14 cellular contexts compared by ENCODE assay signal in the genomic region with DNA sequence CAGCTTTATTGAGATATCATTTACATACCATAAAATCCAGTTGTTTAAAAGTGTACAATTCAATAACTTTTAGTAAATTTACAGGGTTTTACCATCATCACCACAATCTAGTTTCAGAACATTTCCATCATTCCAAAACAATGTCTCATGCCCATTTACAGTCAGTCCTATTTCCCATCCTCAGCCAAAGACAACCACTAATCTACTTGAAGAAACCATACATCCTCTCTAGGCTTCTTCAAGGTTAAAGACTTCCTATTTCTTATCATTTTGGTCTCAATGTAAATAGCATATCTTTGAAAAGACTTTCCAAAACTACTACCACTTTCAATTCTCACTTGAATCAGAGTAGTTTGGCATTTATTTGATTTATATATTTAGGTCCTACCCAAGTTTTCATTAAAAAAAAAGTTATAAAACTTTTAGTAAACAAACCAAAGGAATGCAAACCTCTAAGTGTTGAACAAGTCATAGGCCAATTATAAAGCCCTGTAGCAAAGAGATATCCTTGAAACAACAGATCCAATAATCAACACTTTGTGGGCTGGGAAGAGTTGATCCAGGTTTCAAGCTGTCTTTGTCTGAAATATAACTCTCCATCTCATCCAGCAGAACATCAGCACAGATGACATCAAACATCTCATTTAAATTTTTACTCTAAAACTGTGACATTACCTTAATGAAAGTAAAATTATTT.
DNase-seq lines count a peak whose midpoint lies in the region; ATAC-seq, FAIRE-seq and TF ChIP-seq lines count a peak whose summit lies in the region.
"Had no signal": no experiment of that assay in that cellular context is flagged by ENCODE, and none has a peak within 500 bp of the region (broad histone marks: within the 10 kb centered on the region; RNA-seq: fewer than 3 reads in every experiment).

No MANE protein-coding gene starts in this region.

- TF ChIP-seq EP300 in esophagus muscularis mucosa (IDR thresholded peaks at IDR 0.05) = no peak

- CTCF ChIA-PET in activated CD8-positive, alpha-beta T cell treated with anti-CD3 and anti-CD28 coated beads, Interleukin-2, amount 10 ng/mL, durations not matched to agents 7 days and 5 days (lab: Charles Lee) = no interaction called here
- CTCF ChIA-PET in activated CD8-positive, alpha-beta T cell treated with anti-CD3 and anti-CD28 coated beads for 36 hours (lab: Charles Lee) = no interaction called here

- intact Hi-C loops in activated CD8-positive, alpha-beta T cell treated with anti-CD3 and anti-CD28 coated beads for 36 hours (cut with micrococcal nuclease) = no loop called here
- intact Hi-C loops in esophagus muscularis mucosa (cut with DNase I) = no loop called here

- H3K9me3 Mint-ChIP-seq in activated CD8-positive, alpha-beta T cell treated with anti-CD3 and anti-CD28 coated beads, Interleukin-2, amount 10 ng/mL, durations not matched to agents 7 days and 5 days (ENCODE audit: insufficient read depth) = no peaks in the 10 kb centered on the region
- no peaks in the 10 kb centered on the region for H3K9me3 Mint-ChIP-seq in activated CD8-positive, alpha-beta T cell treated with anti-CD3 and anti-CD28 coated beads for 36 hours

- peak overlapping the region; percentile 18 for H3K27ac Mint-ChIP-seq in activated CD8-positive, alpha-beta T cell treated with anti-CD3 and anti-CD28 coated beads, Interleukin-2, amount 10 ng/mL, durations not matched to agents 7 days and 5 days
- no peak overlapping the region for H3K27ac Mint-ChIP-seq in activated CD8-positive, alpha-beta T cell treated with anti-CD3 and anti-CD28 coated beads for 36 hours

- POLR2A ChIA-PET in activated CD8-positive, alpha-beta T cell treated with anti-CD3 and anti-CD28 coated beads, Interleukin-2, amount 10 ng/mL, durations not matched to agents 7 days and 5 days (lab: Charles Lee) = interaction anchor here (0.6 kb wide), 1 partner anchor 307 kb away, joined by 3 read pairs; no protein-coding TSS in a partner anchor
- POLR2A ChIA-PET in activated CD8-positive, alpha-beta T cell treated with anti-CD3 and anti-CD28 coated beads for 36 hours (lab: Charles Lee) = no interaction called here

- H3K36me3 ChIP-seq in esophagus muscularis mucosa = no peaks in the 10 kb centered on the region
- H3K36me3 ChIP-seq: HAP-1 had no signal

- H3K4me1 ChIP-seq in esophagus muscularis mucosa = peaks cover 0 to 8% (median 0%) of the 10 kb centered on the region in 4 donors
- H3K4me1 ChIP-seq: HAP-1 had no signal

- FAIRE-seq in RCC 7860 (lab: Jason Lieb, UNC) = peak; percentile 69
- FAIRE-seq: A549 had no signal

- no peaks in the 10 kb centered on the region for H3K9me3 ChIP-seq in esophagus muscularis mucosa
- H3K9me3 ChIP-seq: A549, HAP-1 had no signal

- TF ChIP-seq CTCF in activated CD8-positive, alpha-beta T cell treated with anti-CD3 and anti-CD28 coated beads for 36 hours (IDR thresholded peaks at IDR 0.05) = no peak
- no peak for TF ChIP-seq CTCF in cardiac fibroblast (IDR thresholded peaks at IDR 0.05; ENCODE audit: low read depth, low read length)
- TF ChIP-seq CTCF in esophagus muscularis mucosa (IDR thresholded peaks at IDR 0.05) = no peak

- ATAC-seq in activated CD8-positive, alpha-beta T cell treated with anti-CD3 and anti-CD28 coated beads, Interleukin-2, amount 10 ng/mL, durations not matched to agents 7 days and 5 days = peak; percentile 60
- ATAC-seq in activated CD8-positive, alpha-beta T cell treated with anti-CD3 and anti-CD28 coated beads for 36 hours = no peak
- ATAC-seq in HG02970 (IDR thresholded peaks at IDR 0.05; ENCODE audit: low FRiP score, unreplicated experiment) = no peak
- ATAC-seq: A549 had no signal

- H3K27ac ChIP-seq in esophagus muscularis mucosa (replicated peaks in 1 of 4) = no peak overlapping the region
- H3K27ac ChIP-seq: A549 had no signal

- no peak for DNase-seq in activated CD8-positive, alpha-beta T cell treated with anti-CD3 and anti-CD28 coated beads, Interleukin-2, amount 10 ng/mL, durations not matched to agents 7 days and 5 days
- DNase-seq in activated CD8-positive, alpha-beta T cell treated with anti-CD3 and anti-CD28 coated beads for 36 hours = no peak
- peak; percentile 14 for DNase-seq in RCC 7860 (ENCODE audit: low spot score)
- peak; percentile 67 to 88 for DNase-seq in cardiac fibroblast (ENCODE audit: low read depth in 2 of 2)
- peak; percentile 68 for DNase-seq in renal cortical epithelial cell (ENCODE audit: low read depth)
- DNase-seq in esophagus muscularis mucosa (ENCODE audit: extremely low spot score) = no peak
- no peak for DNase-seq in NCI-H2107 treated with DMSO at 0.1 percent for 48 hours (lab: John Stamatoyannopoulos, UW; ENCODE audit: unreplicated experiment)
- DNase-seq: GDM1; hippocampal formation; NCI-H2029 treated with DMSO at 0.1 percent for 48 hours; stimulated activated CD4-positive, alpha-beta T cell treated with anti-CD3 and anti-CD28 coated beads, Interleukin-12 subunit alpha, Interleukin-12 subunit beta, amount 100 ng/mL, for 4 hours had no signal

- H3K4me3 ChIP-seq in cardiac fibroblast (replicated peaks in 1 of 2; ENCODE audit: low read depth in 2 of 2, low read length in 2 of 2) (no peak overlapping the region), esophagus muscularis mucosa (no peak overlapping the region)
- H3K4me3 ChIP-seq: A549, HAP-1 had no signal

- H3K36me3 Mint-ChIP-seq in activated CD8-positive, alpha-beta T cell treated with anti-CD3 and anti-CD28 coated beads, Interleukin-2, amount 10 ng/mL, durations not matched to agents 7 days and 5 days (ENCODE audit: low read depth) = peaks cover 2% of the 10 kb centered on the region
- no peaks in the 10 kb centered on the region for H3K36me3 Mint-ChIP-seq in activated CD8-positive, alpha-beta T cell treated with anti-CD3 and anti-CD28 coated beads for 36 hours (ENCODE audit: low read depth)

- H3K27me3 ChIP-seq in esophagus muscularis mucosa = no peaks in the 10 kb centered on the region

- H3K27me3 Mint-ChIP-seq in activated CD8-positive, alpha-beta T cell treated with anti-CD3 and anti-CD28 coated beads, Interleukin-2, amount 10 ng/mL, durations not matched to agents 7 days and 5 days (ENCODE audit: low read depth) = no peaks in the 10 kb centered on the region
- H3K27me3 Mint-ChIP-seq in activated CD8-positive, alpha-beta T cell treated with anti-CD3 and anti-CD28 coated beads for 36 hours = no peaks in the 10 kb centered on the region

- no peak overlapping the region for H3K4me3 Mint-ChIP-seq in activated CD8-positive, alpha-beta T cell treated with anti-CD3 and anti-CD28 coated beads, Interleukin-2, amount 10 ng/mL, durations not matched to agents 7 days and 5 days
- no peak overlapping the region for H3K4me3 Mint-ChIP-seq in activated CD8-positive, alpha-beta T cell treated with anti-CD3 and anti-CD28 coated beads for 36 hours

- no peak for TF ChIP-seq POLR2A in esophagus muscularis mucosa (IDR thresholded peaks at IDR 0.05; ENCODE audit: low read depth)

- peaks cover 23% of the 10 kb centered on the region for H3K4me1 Mint-ChIP-seq in activated CD8-positive, alpha-beta T cell treated with anti-CD3 and anti-CD28 coated beads, Interleukin-2, amount 10 ng/mL, durations not matched to agents 7 days and 5 days (ENCODE audit: low read depth)
- peaks cover 23% of the 10 kb centered on the region for H3K4me1 Mint-ChIP-seq in activated CD8-positive, alpha-beta T cell treated with anti-CD3 and anti-CD28 coated beads for 36 hours (ENCODE audit: low read depth)

Comparison
In these comparisons a context has a peak if more than half of its experiments do, and no peak if none do; other contexts are left out.
1. DNase-seq: peak in RCC 7860 (single experiment), cardiac fibroblast (2 of 2) and renal cortical epithelial cell (single experiment); none in activated CD8-positive, alpha-beta T cell treated with anti-CD3 and anti-CD28 coated beads, Interleukin-2, amount 10 ng/mL, durations not matched to agents 7 days and 5 days (single experiment), activated CD8-positive, alpha-beta T cell treated with anti-CD3 and anti-CD28 coated beads for 36 hours (single experiment), esophagus muscularis mucosa (single experiment) and NCI-H2107 treated with DMSO at 0.1 percent for 48 hours (single experiment).